In genomic region chr16:31487076-31487719, GRCh38 we compare ENCODE assay signal across 9 cellular contexts. TPM values are rescaled to one million over a fixed set of nuclear protein-coding genes. Genes with fewer than 3 reads are reported as not detected.
DNase-seq lines count a peak whose midpoint lies in the region; ATAC-seq and TF ChIP-seq lines count a peak whose summit lies in the region.
"Had no signal": no experiment of that assay in that cellular context is flagged by ENCODE, and none has a peak within 500 bp of the region (broad histone marks: within the 10 kb centered on the region; RNA-seq: fewer than 3 reads in every experiment).

No MANE protein-coding gene starts in this region.

- H3K27me3 Mint-ChIP-seq in natural killer cell (ENCODE audit: low read depth in 2 of 2) = peaks cover 10 to 12% of the 10 kb centered on the region in 2 donors

- H3K4me1 ChIP-seq in HUES48 (ENCODE audit: control insufficient read depth, insufficient read depth, low read length) (peaks cover 7% of the 10 kb centered on the region; the same call in 1 of the 2 replicates), ectodermal cell (ENCODE audit: control insufficient read depth, insufficient read depth, low read length) (peaks cover 5% of the 10 kb centered on the region)

- whole genome bisulfite sequencing in ectodermal cell, 2 experiments = 10 to 12% methylated on average over 48 of the region's 48 CpGs

- H3K27me3 ChIP-seq in HUES48 (ENCODE audit: control insufficient read depth, insufficient read depth, low read length) (peaks cover 60% of the 10 kb centered on the region), ectodermal cell (ENCODE audit: control insufficient read depth, insufficient read depth, low read length, poor library complexity, severe bottlenecking) (peaks cover 59% of the 10 kb centered on the region)

- DNase-seq in AML-193 (lab: John Stamatoyannopoulos, UW) (peak; percentile 19 to 29), natural killer cell (no peak), NOMO-1 treated with DMSO at 0.1 percent for 48 hours (lab: John Stamatoyannopoulos, UW; ENCODE audit: unreplicated experiment) (no peak), NCI-H1048 (lab: John Stamatoyannopoulos, UW) (no peak)

- H3K9me3 Mint-ChIP-seq in natural killer cell = no peaks in the 10 kb centered on the region

- H3K4me1 Mint-ChIP-seq in natural killer cell = peaks cover 7% of the 10 kb centered on the region in 2 donors

- intact Hi-C loops in natural killer cell (cut with micrococcal nuclease) = no loop called here

- H3K27ac Mint-ChIP-seq in natural killer cell = no peak overlapping the region

- H3K4me3 ChIP-seq in HUES48 (ENCODE audit: low read depth, low read length) (peak overlapping the region; percentile 66), ectodermal cell (ENCODE audit: insufficient read depth, low read depth, low read length) (peak overlapping the region; percentile 48)

- H3K27ac ChIP-seq in HUES48 (ENCODE audit: low read depth, low read length) (no peak overlapping the region), ectodermal cell (ENCODE audit: insufficient read depth, low read depth, low read length, poor library complexity, severe bottlenecking) (no peak overlapping the region)

- no peak for TF ChIP-seq CTCF in natural killer cell (IDR thresholded peaks at IDR 0.05)

- H3K36me3 Mint-ChIP-seq in natural killer cell = no peaks in the 10 kb centered on the region

- ATAC-seq in natural killer cell (no peak), GM18907 (IDR thresholded peaks at IDR 0.05; ENCODE audit: unreplicated experiment) (no peak), GM21717 (IDR thresholded peaks at IDR 0.05; ENCODE audit: unreplicated experiment) (no peak)

- H3K4me3 Mint-ChIP-seq in natural killer cell = peak overlapping the region; percentile 89

- H3K9me3 ChIP-seq in HUES48 (ENCODE audit: control insufficient read depth, insufficient read depth, low read length) (no peaks in the 10 kb centered on the region), ectodermal cell (ENCODE audit: control insufficient read depth, low read length) (no peaks in the 10 kb centered on the region)

- H3K9ac ChIP-seq in HUES48 (ENCODE audit: low read depth, low read length) = no peak overlapping the region

- peaks cover 12% of the 10 kb centered on the region; the same call in 1 of the 2 replicates for H3K36me3 ChIP-seq in HUES48 (ENCODE audit: control insufficient read depth, insufficient read depth, low read length)
- no peaks in the 10 kb centered on the region for H3K36me3 ChIP-seq in ectodermal cell (ENCODE audit: control insufficient read depth, insufficient read depth, low read length)

RNA-seq across cellular contexts. Expression of gene SLC5A2, which starts 4.3 kb away (rescaled TPM):
- polyA plus RNA-seq in ectodermal cell (2013, experiment 1 of 4) = not detected
- not detected for polyA plus RNA-seq in ectodermal cell (2013, experiment 2 of 4)
- polyA plus RNA-seq in ectodermal cell (2013, experiment 3 of 4) = not detected
- not detected for polyA plus RNA-seq in ectodermal cell (2013, experiment 4 of 4)
- under 1 TPM in 2 of 3 donors, not detected in 1; 0.20 to 0.96 TPM for total RNA-seq in natural killer cell
- total RNA-seq: activated CD8-positive, alpha-beta memory T cell treated with anti-CD3 and anti-CD28 coated beads for 36 hours had no signal

RNA-seq across cellular contexts. Expression of gene TGFB1I1, which starts 15.2 kb away (rescaled TPM):
- 2.1 TPM for polyA plus RNA-seq in ectodermal cell (2013, experiment 1 of 4)
- 1.9 TPM for polyA plus RNA-seq in ectodermal cell (2013, experiment 2 of 4)
- 4.0 TPM for polyA plus RNA-seq in ectodermal cell (2013, experiment 3 of 4)
- 3.3 TPM for polyA plus RNA-seq in ectodermal cell (2013, experiment 4 of 4)
- 1 to 10 TPM in 1 of 3 donors, under 1 TPM in 2; 0.72 to 1.3 (median 0.78) TPM for total RNA-seq in natural killer cell

RNA-seq across cellular contexts. Expression of gene RUSF1, which starts 21.0 kb away (rescaled TPM):
- 44.8 TPM for polyA plus RNA-seq in ectodermal cell (2013, experiment 1 of 4)
- polyA plus RNA-seq in ectodermal cell (2013, experiment 2 of 4) = 44.4 TPM
- 43.4 TPM for polyA plus RNA-seq in ectodermal cell (2013, experiment 3 of 4)
- polyA plus RNA-seq in ectodermal cell (2013, experiment 4 of 4) = 51.6 TPM
- total RNA-seq in natural killer cell = 10 to 100 TPM; 50.2 to 61.5 (median 51.9) TPM

RNA-seq across cellular contexts. Expression of gene ARMC5, which starts 27.9 kb away (rescaled TPM):
- polyA plus RNA-seq in ectodermal cell (2013, experiment 1 of 4) = 6.7 TPM
- 8.2 TPM for polyA plus RNA-seq in ectodermal cell (2013, experiment 2 of 4)
- 6.2 TPM for polyA plus RNA-seq in ectodermal cell (2013, experiment 3 of 4)
- polyA plus RNA-seq in ectodermal cell (2013, experiment 4 of 4) = 7.4 TPM
- total RNA-seq in natural killer cell = 10 to 100 TPM; 10.4 to 22.8 (median 16.6) TPM

RNA-seq across cellular contexts. Expression of gene AHSP, which starts 40.5 kb away (rescaled TPM):
- not detected for polyA plus RNA-seq in ectodermal cell (2013, experiment 1 of 4)
- polyA plus RNA-seq in ectodermal cell (2013, experiment 2 of 4) = not detected
- polyA plus RNA-seq in ectodermal cell (2013, experiment 3 of 4) = not detected
- polyA plus RNA-seq in ectodermal cell (2013, experiment 4 of 4) = not detected
- not detected for total RNA-seq in natural killer cell
- total RNA-seq: activated CD8-positive, alpha-beta memory T cell treated with anti-CD3 and anti-CD28 coated beads for 36 hours had no signal

Comparison
In these comparisons a context has a peak if more than half of its experiments do, and no peak if none do; other contexts are left out.
1. DNase-seq: peak in AML-193 (2 of 2); none in natural killer cell (single experiment), NOMO-1 treated with DMSO at 0.1 percent for 48 hours (single experiment) and NCI-H1048 (single experiment).